In the genomic region with DNA sequence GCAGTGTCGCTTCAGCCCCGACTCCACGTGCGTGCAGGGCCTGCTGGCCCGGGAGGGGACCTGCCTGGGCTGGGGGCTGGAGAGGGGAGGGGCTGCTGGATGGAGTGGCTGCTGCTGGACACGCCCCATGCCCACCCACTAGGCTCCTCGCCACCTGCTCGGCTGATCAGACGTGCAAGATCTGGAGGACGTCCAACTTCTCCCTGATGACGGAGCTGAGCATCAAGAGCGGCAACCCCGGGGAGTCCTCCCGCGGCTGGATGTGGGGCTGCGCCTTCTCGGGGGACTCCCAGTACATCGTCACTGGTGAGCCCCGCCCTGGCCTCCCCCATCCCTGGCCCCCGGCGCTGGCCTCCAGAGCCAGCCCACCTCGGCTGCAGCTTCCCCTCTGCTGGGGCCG, we compare ENCODE assay signal across 2 cellular contexts.
TF ChIP-seq lines count a peak whose summit lies in the region.

No MANE protein-coding gene starts in this region.

TF ChIP-seq in HEK293, 187 proteins besides CTCF, POLR2A, EP300 and RAD21:
- TF ChIP-seq, protein P1, sequence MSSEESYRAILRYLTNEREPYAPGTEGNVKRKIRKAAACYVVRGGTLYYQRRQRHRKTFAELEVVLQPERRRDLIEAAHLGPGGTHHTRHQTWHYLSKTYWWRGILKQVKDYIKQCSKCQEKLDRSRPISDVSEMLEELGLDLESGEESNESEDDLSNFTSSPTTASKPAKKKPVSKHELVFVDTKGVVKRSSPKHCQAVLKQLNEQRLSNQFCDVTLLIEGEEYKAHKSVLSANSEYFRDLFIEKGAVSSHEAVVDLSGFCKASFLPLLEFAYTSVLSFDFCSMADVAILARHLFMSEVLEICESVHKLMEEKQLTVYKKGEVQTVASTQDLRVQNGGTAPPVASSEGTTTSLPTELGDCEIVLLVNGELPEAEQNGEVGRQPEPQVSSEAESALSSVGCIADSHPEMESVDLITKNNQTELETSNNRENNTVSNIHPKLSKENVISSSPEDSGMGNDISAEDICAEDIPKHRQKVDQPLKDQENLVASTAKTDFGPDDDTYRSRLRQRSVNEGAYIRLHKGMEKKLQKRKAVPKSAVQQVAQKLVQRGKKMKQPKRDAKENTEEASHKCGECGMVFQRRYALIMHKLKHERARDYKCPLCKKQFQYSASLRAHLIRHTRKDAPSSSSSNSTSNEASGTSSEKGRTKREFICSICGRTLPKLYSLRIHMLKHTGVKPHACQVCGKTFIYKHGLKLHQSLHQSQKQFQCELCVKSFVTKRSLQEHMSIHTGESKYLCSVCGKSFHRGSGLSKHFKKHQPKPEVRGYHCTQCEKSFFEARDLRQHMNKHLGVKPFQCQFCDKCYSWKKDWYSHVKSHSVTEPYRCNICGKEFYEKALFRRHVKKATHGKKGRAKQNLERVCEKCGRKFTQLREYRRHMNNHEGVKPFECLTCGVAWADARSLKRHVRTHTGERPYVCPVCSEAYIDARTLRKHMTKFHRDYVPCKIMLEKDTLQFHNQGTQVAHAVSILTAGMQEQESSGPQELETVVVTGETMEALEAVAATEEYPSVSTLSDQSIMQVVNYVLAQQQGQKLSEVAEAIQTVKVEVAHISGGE (tag by site-specific recombination; conservative IDR thresholded peaks at IDR 0.05; ENCODE audit: low read depth): no peak
- peak; percentile 60; the same call in 1 of the 2 replicates for TF ChIP-seq KLF10 (tag by site-specific recombination; IDR thresholded peaks at IDR 0.05)
- TF ChIP-seq, protein P2, sequence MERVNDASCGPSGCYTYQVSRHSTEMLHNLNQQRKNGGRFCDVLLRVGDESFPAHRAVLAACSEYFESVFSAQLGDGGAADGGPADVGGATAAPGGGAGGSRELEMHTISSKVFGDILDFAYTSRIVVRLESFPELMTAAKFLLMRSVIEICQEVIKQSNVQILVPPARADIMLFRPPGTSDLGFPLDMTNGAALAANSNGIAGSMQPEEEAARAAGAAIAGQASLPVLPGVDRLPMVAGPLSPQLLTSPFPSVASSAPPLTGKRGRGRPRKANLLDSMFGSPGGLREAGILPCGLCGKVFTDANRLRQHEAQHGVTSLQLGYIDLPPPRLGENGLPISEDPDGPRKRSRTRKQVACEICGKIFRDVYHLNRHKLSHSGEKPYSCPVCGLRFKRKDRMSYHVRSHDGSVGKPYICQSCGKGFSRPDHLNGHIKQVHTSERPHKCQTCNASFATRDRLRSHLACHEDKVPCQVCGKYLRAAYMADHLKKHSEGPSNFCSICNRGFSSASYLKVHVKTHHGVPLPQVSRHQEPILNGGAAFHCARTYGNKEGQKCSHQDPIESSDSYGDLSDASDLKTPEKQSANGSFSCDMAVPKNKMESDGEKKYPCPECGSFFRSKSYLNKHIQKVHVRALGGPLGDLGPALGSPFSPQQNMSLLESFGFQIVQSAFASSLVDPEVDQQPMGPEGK (tag by site-specific recombination; IDR thresholded peaks at IDR 0.05): 0 out of 2 replicates have a peak, but pooled peaks have one; percentile 12

TF ChIP-seq in HepG2, 621 proteins besides CTCF, POLR2A, EP300 and RAD21:
- no peak for TF ChIP-seq TMF1 (CRISPR knock-in tag; IDR thresholded peaks at IDR 0.05; ENCODE audit: low read depth)
- no peak for TF ChIP-seq ZMAT3 (CRISPR knock-in tag; conservative IDR thresholded peaks at IDR 0.05)
- TF ChIP-seq PHF21A (CRISPR knock-in tag; IDR thresholded peaks at IDR 0.05): no peak
- TF ChIP-seq MXD1 (CRISPR knock-in tag; IDR thresholded peaks at IDR 0.05): no peak
- no peak for TF ChIP-seq ERF (CRISPR knock-in tag; IDR thresholded peaks at IDR 0.05)
- peak; percentile 6 for TF ChIP-seq HNRNPLL (IDR thresholded peaks at IDR 0.05; ENCODE audit: low read depth, low read length, poor library complexity, severe bottlenecking)
- TF ChIP-seq, protein P3, sequence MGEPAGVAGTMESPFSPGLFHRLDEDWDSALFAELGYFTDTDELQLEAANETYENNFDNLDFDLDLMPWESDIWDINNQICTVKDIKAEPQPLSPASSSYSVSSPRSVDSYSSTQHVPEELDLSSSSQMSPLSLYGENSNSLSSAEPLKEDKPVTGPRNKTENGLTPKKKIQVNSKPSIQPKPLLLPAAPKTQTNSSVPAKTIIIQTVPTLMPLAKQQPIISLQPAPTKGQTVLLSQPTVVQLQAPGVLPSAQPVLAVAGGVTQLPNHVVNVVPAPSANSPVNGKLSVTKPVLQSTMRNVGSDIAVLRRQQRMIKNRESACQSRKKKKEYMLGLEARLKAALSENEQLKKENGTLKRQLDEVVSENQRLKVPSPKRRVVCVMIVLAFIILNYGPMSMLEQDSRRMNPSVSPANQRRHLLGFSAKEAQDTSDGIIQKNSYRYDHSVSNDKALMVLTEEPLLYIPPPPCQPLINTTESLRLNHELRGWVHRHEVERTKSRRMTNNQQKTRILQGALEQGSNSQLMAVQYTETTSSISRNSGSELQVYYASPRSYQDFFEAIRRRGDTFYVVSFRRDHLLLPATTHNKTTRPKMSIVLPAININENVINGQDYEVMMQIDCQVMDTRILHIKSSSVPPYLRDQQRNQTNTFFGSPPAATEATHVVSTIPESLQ (CRISPR knock-in tag; conservative IDR thresholded peaks at IDR 0.05): no peak
- TF ChIP-seq KDM6A (CRISPR knock-in tag; IDR thresholded peaks at IDR 0.05; ENCODE audit: low read depth): no peak
- TF ChIP-seq ZNF770 (CRISPR knock-in tag; IDR thresholded peaks at IDR 0.05): no peak
- TF ChIP-seq ZFP90 (CRISPR knock-in tag; IDR thresholded peaks at IDR 0.05; ENCODE audit: borderline replicate concordance): no peak
- no peak for TF ChIP-seq ZNF431 (CRISPR knock-in tag; IDR thresholded peaks at IDR 0.05; ENCODE audit: borderline replicate concordance, low read depth)
- TF ChIP-seq KAT8 (CRISPR knock-in tag; IDR thresholded peaks at IDR 0.05): no peak
- no peak for TF ChIP-seq MBNL3 (CRISPR knock-in tag; conservative IDR thresholded peaks at IDR 0.05)
- no peak for TF ChIP-seq MTERF4 (CRISPR knock-in tag; IDR thresholded peaks at IDR 0.05)
- no peak for TF ChIP-seq ZNF484 (CRISPR knock-in tag; IDR thresholded peaks at IDR 0.05; ENCODE audit: borderline replicate concordance, low read depth)
- TF ChIP-seq GPN1 (CRISPR knock-in tag; IDR thresholded peaks at IDR 0.05; ENCODE audit: borderline replicate concordance): no peak
- TF ChIP-seq RBFOX2 (IDR thresholded peaks at IDR 0.05; ENCODE audit: low read depth, low read length): peak; percentile 46; the same call in 1 of the 2 replicates
- TF ChIP-seq, protein P4, sequence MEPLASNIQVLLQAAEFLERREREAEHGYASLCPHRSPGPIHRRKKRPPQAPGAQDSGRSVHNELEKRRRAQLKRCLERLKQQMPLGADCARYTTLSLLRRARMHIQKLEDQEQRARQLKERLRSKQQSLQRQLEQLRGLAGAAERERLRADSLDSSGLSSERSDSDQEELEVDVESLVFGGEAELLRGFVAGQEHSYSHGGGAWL (CRISPR knock-in tag; IDR thresholded peaks at IDR 0.05): no peak
